1 cellular context compared by ENCODE assay signal in the genomic region with DNA sequence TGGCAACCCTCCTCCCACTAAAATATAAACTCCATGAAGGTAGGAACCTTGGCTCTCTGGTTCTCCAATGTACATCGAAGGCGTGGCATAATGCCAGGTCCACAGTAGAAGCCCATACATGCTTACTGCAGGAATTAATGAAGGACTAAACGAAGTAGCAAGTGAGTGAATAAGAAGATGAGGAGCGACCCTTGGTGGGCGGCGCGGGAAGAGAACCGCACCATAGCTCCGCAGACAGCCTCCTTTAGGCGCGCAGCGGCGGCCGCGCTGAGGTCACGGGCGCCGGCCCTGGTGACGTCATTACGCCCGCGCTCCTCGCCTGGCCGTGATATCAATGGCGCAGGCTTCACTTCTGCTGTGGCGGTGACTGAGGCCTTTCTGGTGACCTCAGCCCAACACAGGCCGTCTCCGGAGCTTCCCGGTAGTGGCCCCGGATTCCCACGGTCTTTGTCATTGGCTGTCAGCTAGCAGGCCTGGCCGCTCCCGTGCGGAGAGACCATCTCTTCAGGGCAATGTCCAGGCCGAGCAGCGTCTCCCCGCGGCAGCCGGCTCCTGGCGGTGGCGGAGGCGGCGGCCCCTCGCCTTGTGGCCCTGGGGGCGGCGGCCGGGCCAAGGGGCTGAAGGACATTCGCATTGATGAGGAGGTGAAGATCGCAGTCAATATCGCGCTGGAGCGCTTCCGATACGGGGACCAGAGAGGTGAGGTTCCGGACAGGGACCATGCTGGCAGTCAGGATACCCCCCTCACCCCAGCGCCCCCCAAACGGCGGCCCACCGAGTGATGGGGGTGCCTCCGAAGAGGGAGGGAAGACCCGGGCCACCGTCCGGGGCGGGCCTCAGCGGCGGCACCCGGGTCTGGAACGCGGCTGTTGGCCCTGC.
TF ChIP-seq lines count a peak whose summit lies in the region.

Gene YTHDC2 (plus strand): TSS at position 311 of the 879 bp plus-strand sequence. CDS start 202 bp downstream, at position 513.

TF ChIP-seq in HepG2, 621 proteins besides CTCF, POLR2A, EP300 and RAD21 (continued from another document and continues in another):
- TF ChIP-seq PBX3 (CRISPR knock-in tag; IDR thresholded peaks at IDR 0.05; ENCODE audit: borderline replicate concordance) (no peak), ZNF350 (CRISPR knock-in tag; IDR thresholded peaks at IDR 0.05; ENCODE audit: borderline replicate concordance, low read depth) (peak; percentile 46), ZNF547 (CRISPR knock-in tag; IDR thresholded peaks at IDR 0.05) (peak; percentile 84), ZNF605 (CRISPR knock-in tag; IDR thresholded peaks at IDR 0.05) (peak; percentile 58; the same call in 1 of the 2 replicates), ZNF292 (CRISPR knock-in tag; IDR thresholded peaks at IDR 0.05; ENCODE audit: borderline replicate concordance, low read depth) (0 out of 2 replicates have a peak, but pooled peaks have one; percentile 35), ZBED4 (CRISPR knock-in tag; IDR thresholded peaks at IDR 0.05; ENCODE audit: borderline replicate concordance) (peak; percentile 76; the same call in 1 of the 2 replicates), RXRA (CRISPR knock-in tag; IDR thresholded peaks at IDR 0.05) (peak; percentile 78), MATR3 (CRISPR knock-in tag; IDR thresholded peaks at IDR 0.05) (no peak), ZEB1 (IDR thresholded peaks at IDR 0.05; ENCODE audit: insufficient replicate concordance, low read depth) (no peak), ZNF747 (CRISPR knock-in tag; IDR thresholded peaks at IDR 0.05; ENCODE audit: borderline replicate concordance) (peak; percentile 40; the same call in 1 of the 2 replicates), ZNF33A (CRISPR knock-in tag; IDR thresholded peaks at IDR 0.05; ENCODE audit: borderline replicate concordance) (no peak), ZBTB46 (CRISPR knock-in tag; IDR thresholded peaks at IDR 0.05; ENCODE audit: borderline replicate concordance) (peak; percentile 82; the same call in 1 of the 2 replicates), NCOR1 (IDR thresholded peaks at IDR 0.05; ENCODE audit: borderline replicate concordance, low read length) (no peak), ELF4 (CRISPR knock-in tag; IDR thresholded peaks at IDR 0.05; ENCODE audit: borderline replicate concordance) (no peak), ZNF17 (CRISPR knock-in tag; IDR thresholded peaks at IDR 0.05) (no peak), KDM5B (CRISPR knock-in tag; IDR thresholded peaks at IDR 0.05; ENCODE audit: borderline replicate concordance) (peak; percentile 87), ZBTB7A (CRISPR knock-in tag; IDR thresholded peaks at IDR 0.05) (0 out of 2 replicates have a peak, but pooled peaks have one; percentile 40)
- TF ChIP-seq, protein P1, sequence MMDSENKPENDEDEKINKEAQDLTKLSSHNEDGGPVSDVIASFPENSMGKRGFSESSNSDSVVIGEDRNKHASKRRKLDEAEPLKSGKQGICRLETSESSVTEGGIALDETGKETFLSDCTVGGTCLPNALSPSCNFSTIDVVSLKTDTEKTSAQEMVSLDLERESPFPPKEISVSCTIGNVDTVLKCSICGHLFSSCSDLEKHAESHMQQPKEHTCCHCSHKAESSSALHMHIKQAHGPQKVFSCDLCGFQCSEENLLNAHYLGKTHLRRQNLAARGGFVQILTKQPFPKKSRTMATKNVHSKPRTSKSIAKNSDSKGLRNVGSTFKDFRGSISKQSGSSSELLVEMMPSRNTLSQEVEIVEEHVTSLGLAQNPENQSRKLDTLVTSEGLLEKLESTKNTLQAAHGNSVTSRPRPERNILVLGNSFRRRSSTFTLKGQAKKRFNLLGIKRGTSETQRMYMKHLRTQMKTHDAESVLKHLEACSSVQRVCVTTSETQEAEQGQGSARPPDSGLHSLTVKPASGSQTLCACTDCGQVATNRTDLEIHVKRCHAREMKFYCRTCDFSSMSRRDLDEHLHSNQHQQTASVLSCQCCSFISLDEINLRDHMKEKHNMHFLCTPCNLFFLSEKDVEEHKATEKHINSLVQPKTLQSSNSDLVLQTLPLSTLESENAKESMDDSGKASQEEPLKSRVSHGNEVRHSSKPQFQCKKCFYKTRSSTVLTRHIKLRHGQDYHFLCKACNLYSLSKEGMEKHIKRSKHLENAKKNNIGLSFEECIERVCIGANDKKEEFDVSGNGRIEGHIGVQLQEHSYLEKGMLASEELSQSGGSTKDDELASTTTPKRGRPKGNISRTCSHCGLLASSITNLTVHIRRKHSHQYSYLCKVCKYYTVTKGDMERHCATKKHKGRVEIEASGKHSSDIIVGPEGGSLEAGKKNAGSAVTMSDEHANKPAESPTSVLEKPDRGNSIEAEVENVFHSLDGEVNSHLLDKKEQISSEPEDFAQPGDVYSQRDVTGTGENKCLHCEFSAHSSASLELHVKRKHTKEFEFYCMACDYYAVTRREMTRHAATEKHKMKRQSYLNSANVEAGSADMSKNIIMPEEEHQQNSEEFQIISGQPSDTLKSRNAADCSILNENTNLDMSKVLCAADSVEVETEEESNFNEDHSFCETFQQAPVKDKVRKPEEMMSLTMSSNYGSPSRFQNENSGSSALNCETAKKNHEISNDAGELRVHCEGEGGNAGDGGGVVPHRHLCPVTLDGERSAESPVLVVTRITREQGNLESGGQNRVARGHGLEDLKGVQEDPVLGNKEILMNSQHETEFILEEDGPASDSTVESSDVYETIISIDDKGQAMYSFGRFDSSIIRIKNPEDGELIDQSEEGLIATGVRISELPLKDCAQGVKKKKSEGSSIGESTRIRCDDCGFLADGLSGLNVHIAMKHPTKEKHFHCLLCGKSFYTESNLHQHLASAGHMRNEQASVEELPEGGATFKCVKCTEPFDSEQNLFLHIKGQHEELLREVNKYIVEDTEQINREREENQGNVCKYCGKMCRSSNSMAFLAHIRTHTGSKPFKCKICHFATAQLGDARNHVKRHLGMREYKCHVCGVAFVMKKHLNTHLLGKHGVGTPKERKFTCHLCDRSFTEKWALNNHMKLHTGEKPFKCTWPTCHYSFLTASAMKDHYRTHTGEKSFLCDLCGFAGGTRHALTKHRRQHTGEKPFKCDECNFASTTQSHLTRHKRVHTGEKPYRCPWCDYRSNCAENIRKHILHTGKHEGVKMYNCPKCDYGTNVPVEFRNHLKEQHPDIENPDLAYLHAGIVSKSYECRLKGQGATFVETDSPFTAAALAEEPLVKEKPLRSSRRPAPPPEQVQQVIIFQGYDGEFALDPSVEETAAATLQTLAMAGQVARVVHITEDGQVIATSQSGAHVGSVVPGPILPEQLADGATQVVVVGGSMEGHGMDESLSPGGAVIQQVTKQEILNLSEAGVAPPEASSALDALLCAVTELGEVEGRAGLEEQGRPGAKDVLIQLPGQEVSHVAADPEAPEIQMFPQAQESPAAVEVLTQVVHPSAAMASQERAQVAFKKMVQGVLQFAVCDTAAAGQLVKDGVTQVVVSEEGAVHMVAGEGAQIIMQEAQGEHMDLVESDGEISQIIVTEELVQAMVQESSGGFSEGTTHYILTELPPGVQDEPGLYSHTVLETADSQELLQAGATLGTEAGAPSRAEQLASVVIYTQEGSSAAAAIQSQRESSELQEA (CRISPR knock-in tag; IDR thresholded peaks at IDR 0.05; ENCODE audit: not compliant biosample characterization), result no peak
- TF ChIP-seq, protein P2, sequence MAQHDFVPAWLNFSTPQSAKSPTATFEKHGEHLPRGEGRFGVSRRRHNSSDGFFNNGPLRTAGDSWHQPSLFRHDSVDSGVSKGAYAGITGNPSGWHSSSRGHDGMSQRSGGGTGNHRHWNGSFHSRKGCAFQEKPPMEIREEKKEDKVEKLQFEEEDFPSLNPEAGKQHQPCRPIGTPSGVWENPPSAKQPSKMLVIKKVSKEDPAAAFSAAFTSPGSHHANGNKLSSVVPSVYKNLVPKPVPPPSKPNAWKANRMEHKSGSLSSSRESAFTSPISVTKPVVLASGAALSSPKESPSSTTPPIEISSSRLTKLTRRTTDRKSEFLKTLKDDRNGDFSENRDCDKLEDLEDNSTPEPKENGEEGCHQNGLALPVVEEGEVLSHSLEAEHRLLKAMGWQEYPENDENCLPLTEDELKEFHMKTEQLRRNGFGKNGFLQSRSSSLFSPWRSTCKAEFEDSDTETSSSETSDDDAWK (CRISPR knock-in tag; IDR thresholded peaks at IDR 0.05), result no peak
- TF ChIP-seq, protein P3, sequence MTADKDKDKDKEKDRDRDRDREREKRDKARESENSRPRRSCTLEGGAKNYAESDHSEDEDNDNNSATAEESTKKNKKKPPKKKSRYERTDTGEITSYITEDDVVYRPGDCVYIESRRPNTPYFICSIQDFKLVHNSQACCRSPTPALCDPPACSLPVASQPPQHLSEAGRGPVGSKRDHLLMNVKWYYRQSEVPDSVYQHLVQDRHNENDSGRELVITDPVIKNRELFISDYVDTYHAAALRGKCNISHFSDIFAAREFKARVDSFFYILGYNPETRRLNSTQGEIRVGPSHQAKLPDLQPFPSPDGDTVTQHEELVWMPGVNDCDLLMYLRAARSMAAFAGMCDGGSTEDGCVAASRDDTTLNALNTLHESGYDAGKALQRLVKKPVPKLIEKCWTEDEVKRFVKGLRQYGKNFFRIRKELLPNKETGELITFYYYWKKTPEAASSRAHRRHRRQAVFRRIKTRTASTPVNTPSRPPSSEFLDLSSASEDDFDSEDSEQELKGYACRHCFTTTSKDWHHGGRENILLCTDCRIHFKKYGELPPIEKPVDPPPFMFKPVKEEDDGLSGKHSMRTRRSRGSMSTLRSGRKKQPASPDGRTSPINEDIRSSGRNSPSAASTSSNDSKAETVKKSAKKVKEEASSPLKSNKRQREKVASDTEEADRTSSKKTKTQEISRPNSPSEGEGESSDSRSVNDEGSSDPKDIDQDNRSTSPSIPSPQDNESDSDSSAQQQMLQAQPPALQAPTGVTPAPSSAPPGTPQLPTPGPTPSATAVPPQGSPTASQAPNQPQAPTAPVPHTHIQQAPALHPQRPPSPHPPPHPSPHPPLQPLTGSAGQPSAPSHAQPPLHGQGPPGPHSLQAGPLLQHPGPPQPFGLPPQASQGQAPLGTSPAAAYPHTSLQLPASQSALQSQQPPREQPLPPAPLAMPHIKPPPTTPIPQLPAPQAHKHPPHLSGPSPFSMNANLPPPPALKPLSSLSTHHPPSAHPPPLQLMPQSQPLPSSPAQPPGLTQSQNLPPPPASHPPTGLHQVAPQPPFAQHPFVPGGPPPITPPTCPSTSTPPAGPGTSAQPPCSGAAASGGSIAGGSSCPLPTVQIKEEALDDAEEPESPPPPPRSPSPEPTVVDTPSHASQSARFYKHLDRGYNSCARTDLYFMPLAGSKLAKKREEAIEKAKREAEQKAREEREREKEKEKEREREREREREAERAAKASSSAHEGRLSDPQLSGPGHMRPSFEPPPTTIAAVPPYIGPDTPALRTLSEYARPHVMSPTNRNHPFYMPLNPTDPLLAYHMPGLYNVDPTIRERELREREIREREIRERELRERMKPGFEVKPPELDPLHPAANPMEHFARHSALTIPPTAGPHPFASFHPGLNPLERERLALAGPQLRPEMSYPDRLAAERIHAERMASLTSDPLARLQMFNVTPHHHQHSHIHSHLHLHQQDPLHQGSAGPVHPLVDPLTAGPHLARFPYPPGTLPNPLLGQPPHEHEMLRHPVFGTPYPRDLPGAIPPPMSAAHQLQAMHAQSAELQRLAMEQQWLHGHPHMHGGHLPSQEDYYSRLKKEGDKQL (CRISPR knock-in tag; IDR thresholded peaks at IDR 0.05; ENCODE audit: low read depth), result no peak
